ENCODE assay signal across 13 cellular contexts in genomic region chr22:32618461-32619140, GRCh38.
DNase-seq lines count a peak whose midpoint lies in the region; ATAC-seq and TF ChIP-seq lines count a peak whose summit lies in the region.
"Had no signal": no experiment of that assay in that cellular context is flagged by ENCODE, and none has a peak within 500 bp of the region (broad histone marks: within the 10 kb centered on the region; RNA-seq: fewer than 3 reads in every experiment).

No MANE protein-coding gene starts in this region.

- no peaks in the 10 kb centered on the region for H3K36me3 ChIP-seq in lower lobe of right lung
- H3K36me3 ChIP-seq in skeletal muscle tissue (ENCODE audit: control insufficient read depth in 3 of 3, insufficient read depth in 3 of 3, low read length in 3 of 3): no peaks in the 10 kb centered on the region

- peak overlapping the region; percentile 90 for H3K27ac ChIP-seq in lower lobe of right lung
- H3K27ac ChIP-seq in skeletal muscle tissue (ENCODE audit: low read depth, low read length): peak overlapping the region; percentile 52

- TF ChIP-seq CTCF in lower lobe of right lung (IDR thresholded peaks at IDR 0.05): no peak

- H3K9me3 ChIP-seq in lower lobe of right lung: peaks cover 7% of the 10 kb centered on the region
- H3K9me3 ChIP-seq in skeletal muscle tissue (ENCODE audit: control insufficient read depth in 3 of 3, low read length in 3 of 3): peaks cover 0 to 7% (median 3%) of the 10 kb centered on the region in 3 donors

- H3K4me3 ChIP-seq in lower lobe of right lung (no peak overlapping the region), skeletal muscle tissue (ENCODE audit: low read length in 3 of 3) (no peak overlapping the region)

- no peak overlapping the region for H3K9ac ChIP-seq in skeletal muscle tissue (ENCODE audit: low read depth in 1 of 3, low read length in 3 of 3)

- H3K4me1 ChIP-seq in lower lobe of right lung: peaks cover 58% of the 10 kb centered on the region
- peaks cover 29 to 44% (median 42%) of the 10 kb centered on the region in 3 donors for H3K4me1 ChIP-seq in skeletal muscle tissue (ENCODE audit: control insufficient read depth in 3 of 3, insufficient read depth in 3 of 3, low read length in 3 of 3)

- no peaks in the 10 kb centered on the region for H3K27me3 ChIP-seq in lower lobe of right lung (ENCODE audit: low read depth)
- peaks cover 0 to 12% (median 0%) of the 10 kb centered on the region in 3 donors for H3K27me3 ChIP-seq in skeletal muscle tissue (ENCODE audit: control insufficient read depth in 3 of 3, insufficient read depth in 3 of 3, low read length in 3 of 3)

- peak; percentile 60 for ATAC-seq in Right ventricle myocardium inferior
- peak; percentile 33 to 52 for ATAC-seq in lower lobe of right lung
- ATAC-seq in HG03520 (IDR thresholded peaks at IDR 0.05; ENCODE audit: unreplicated experiment): no peak
- no peak for ATAC-seq in GM19463 (IDR thresholded peaks at IDR 0.05; ENCODE audit: unreplicated experiment)
- ATAC-seq: activated CD8-positive, alpha-beta T cell treated with anti-CD3 and anti-CD28 coated beads, Interleukin-2, amount 10 ng/mL, durations not matched to agents 7 days and 5 days had no signal

- peak; percentile 77 for DNase-seq in Right ventricle myocardium inferior (ENCODE audit: missing footprints)
- no peak for DNase-seq in cardiac septum (ENCODE audit: low spot score)
- DNase-seq in lower lobe of right lung: no peak
- no peak for DNase-seq in activated CD4-positive, alpha-beta T cell treated with anti-CD3 and anti-CD28 coated beads, Interleukin-2, amount 50 U/mL, for 48 hours
- DNase-seq in hippocampal formation (lab: John Stamatoyannopoulos, UW): no peak
- DNase-seq: 8988T; activated CD8-positive, alpha-beta T cell treated with anti-CD3 and anti-CD28 coated beads, Interleukin-2, amount 10 ng/mL, durations not matched to agents 7 days and 5 days; CD4-positive, CD25-positive, alpha-beta regulatory T cell; islet precursor cell; NCI-H2081 had no signal

- intact Hi-C loops in Right ventricle myocardium inferior (cut with DNase I): loop anchor here (2.0 kb wide), 2 partner anchors 38 to 86 kb away; no protein-coding TSS in a partner anchor
- intact Hi-C loops in cardiac septum (cut with DNase I): no loop called here
- intact Hi-C loops in lower lobe of right lung (cut with DNase I): no loop called here

Comparison
In these comparisons a context has a peak if more than half of its experiments do, and no peak if none do; other contexts are left out.
1. ATAC-seq: peak in Right ventricle myocardium inferior (single experiment) and lower lobe of right lung (2 of 2); none in HG03520 (single experiment) and GM19463 (single experiment).